Comparison of ENCODE assay signal across 29 cellular contexts in genomic region chr11:109867784-109868183, GRCh38.
"Had no signal": no experiment of that assay in that cellular context is flagged by ENCODE, and none has a peak within 500 bp of the region (broad histone marks: within the 10 kb centered on the region; RNA-seq: fewer than 3 reads in every experiment).

No MANE protein-coding gene starts in this region.

- H3K27me3 Mint-ChIP-seq: dendritic cell treated with granulocyte-macrophage colony-stimulating factor and Interleukin-4, amounts not matched to agents 40 ng/mL and 50 ng/mL, for 4 days had no signal

- DNase-seq: colonic mucosa; effector CD8-positive, alpha-beta T cell; endodermal cell; foreskin fibroblast; gastrocnemius medialis; head of caudate nucleus; left ventricle myocardium superior; lower lobe of right lung; naive thymus-derived CD8-positive, alpha-beta T cell; nephron progenitor cell; nucleus accumbens; posterior cingulate gyrus; retina; stimulated activated CD4-positive, alpha-beta T cell treated with anti-CD3 and anti-CD28 coated beads, Interleukin-12 subunit alpha, Interleukin-12 subunit beta, amount 100 ng/mL, for 4 hours; stimulated activated CD4-positive, alpha-beta T cell treated with anti-CD3 and anti-CD28 coated beads, Interleukin-1b, Interleukin-23, amount 100 ng/mL, for 48 hours; stimulated activated CD4-positive, alpha-beta T cell treated with anti-CD3 and anti-CD28 coated beads, Interleukin-4, amount 100 ng/mL, for 1 hour; stimulated activated CD8-positive, alpha-beta memory T cell treated with anti-CD3 and anti-CD28 coated beads, Interleukin-4, amount 100 ng/mL, for 48 hours; stimulated activated naive CD8-positive, alpha-beta T cell treated with anti-CD3 and anti-CD28 coated beads, Interleukin-15, Interleukin-2, amounts not matched to agents 100 U/mL and 50 U/mL, for 24 hours; substantia nigra; testis; upper lobe of right lung; uterus had no signal

- H3K27ac Mint-ChIP-seq: dendritic cell treated with granulocyte-macrophage colony-stimulating factor and Interleukin-4, amounts not matched to agents 40 ng/mL and 50 ng/mL, for 4 days; endodermal cell; naive thymus-derived CD8-positive, alpha-beta T cell; nephron progenitor cell had no signal

- H3K4me1 Mint-ChIP-seq: naive thymus-derived CD8-positive, alpha-beta T cell had no signal

- H3K27ac ChIP-seq: colonic mucosa, epithelial cell of prostate, gastrocnemius medialis, lower lobe of right lung, testis, tibial nerve, upper lobe of right lung, uterus had no signal

- H3K36me3 ChIP-seq: colonic mucosa, gastrocnemius medialis, lower lobe of right lung, tibial nerve, upper lobe of right lung, uterus had no signal

- H3K27me3 ChIP-seq: colonic mucosa, gastrocnemius medialis, testis, tibial nerve, upper lobe of right lung, uterus had no signal

- H3K4me3 ChIP-seq: colonic mucosa, gastrocnemius medialis, lower lobe of right lung, smooth muscle cell, testis, tibial nerve, upper lobe of right lung, uterus had no signal

- H3K4me1 ChIP-seq: colonic mucosa, gastrocnemius medialis, lower lobe of right lung, testis, tibial nerve, upper lobe of right lung, uterus had no signal

- H3K4me3 Mint-ChIP-seq: dendritic cell treated with granulocyte-macrophage colony-stimulating factor and Interleukin-4, amounts not matched to agents 40 ng/mL and 50 ng/mL, for 4 days; endodermal cell; naive thymus-derived CD8-positive, alpha-beta T cell; nephron progenitor cell had no signal

- H3K36me3 Mint-ChIP-seq: naive thymus-derived CD8-positive, alpha-beta T cell had no signal

- H3K4me2 ChIP-seq: smooth muscle cell had no signal

- H3K9me3 Mint-ChIP-seq: dendritic cell treated with granulocyte-macrophage colony-stimulating factor and Interleukin-4, amounts not matched to agents 40 ng/mL and 50 ng/mL, for 4 days; endodermal cell had no signal

- ATAC-seq: esophagus mucosa; gastrocnemius medialis; left ventricle myocardium superior; lower lobe of right lung; naive thymus-derived CD8-positive, alpha-beta T cell; sciatic nerve; stimulated activated naive CD8-positive, alpha-beta T cell treated with anti-CD3 and anti-CD28 coated beads, Interleukin-15, Interleukin-2, amounts not matched to agents 100 U/mL and 50 U/mL, for 24 hours; upper lobe of right lung had no signal

- FAIRE-seq: keratinocyte had no signal

- H3K9me3 ChIP-seq: colonic mucosa, gastrocnemius medialis, lower lobe of right lung, testis, uterus had no signal
